ENCODE assay signal across 8 cellular contexts in genomic region chr3:133038089-133038730, GRCh38. TPM values are rescaled to one million over a fixed set of nuclear protein-coding genes. Genes with fewer than 3 reads are reported as not detected.
DNase-seq lines count a peak whose midpoint lies in the region; ATAC-seq and TF ChIP-seq lines count a peak whose summit lies in the region.

Gene TMEM108 (plus strand): TSS chr3:133038391.

- no peaks in the 10 kb centered on the region for H3K36me3 Mint-ChIP-seq in activated naive CD8-positive, alpha-beta T cell treated with anti-CD3 and anti-CD28 coated beads, Interleukin-2, amount 10 ng/mL, durations not matched to agents 7 days and 5 days

- peaks cover 0 to 24% (median 13%) of the 10 kb centered on the region in 9 donors for H3K4me1 ChIP-seq in heart right ventricle

- peak; percentile 3 to 15 (median 10) for DNase-seq in stimulated activated CD4-positive, alpha-beta T cell treated with anti-CD3 and anti-CD28 coated beads, Interleukin-12 subunit alpha, Interleukin-12 subunit beta, amount 100 ng/mL, for 48 hours (ENCODE audit: low read depth in 2 of 3, low spot score in 1 of 3)
- no peak for DNase-seq in stimulated activated CD4-positive, alpha-beta T cell treated with anti-CD3 and anti-CD28 coated beads, Interleukin-12 subunit alpha, Interleukin-12 subunit beta, amount 100 ng/mL, for 4 hours
- DNase-seq in NCI-H2227 (lab: John Stamatoyannopoulos, UW; ENCODE audit: unreplicated experiment): peak; percentile 95
- DNase-seq in activated naive CD8-positive, alpha-beta T cell treated with anti-CD3 and anti-CD28 coated beads, Interleukin-2, amount 10 ng/mL, durations not matched to agents 7 days and 5 days: peak; percentile 52
- DNase-seq in heart right ventricle: peak; percentile 73 to 80
- DNase-seq in omental fat pad (ENCODE audit: low spot score): peak; percentile 52

- H3K4me3 ChIP-seq in heart right ventricle: peak within 1 kb of the TSS; percentile 47 to 70 (median 62)

- no peaks in the 10 kb centered on the region for H3K9me3 ChIP-seq in heart right ventricle

- H3K4me3 Mint-ChIP-seq in activated naive CD8-positive, alpha-beta T cell treated with anti-CD3 and anti-CD28 coated beads, Interleukin-2, amount 10 ng/mL, durations not matched to agents 7 days and 5 days: peak within 1 kb of the TSS; percentile 50

- WGBS in heart right ventricle, 2 donors: 1 to 2% methylated on average over 55 to 57 of the region's 57 CpGs

- POLR2A ChIA-PET in activated naive CD8-positive, alpha-beta T cell treated with anti-CD3 and anti-CD28 coated beads, Interleukin-2, amount 10 ng/mL, durations not matched to agents 7 days and 5 days (lab: Charles Lee): no interaction called here

- H3K4me1 Mint-ChIP-seq in activated naive CD8-positive, alpha-beta T cell treated with anti-CD3 and anti-CD28 coated beads, Interleukin-2, amount 10 ng/mL, durations not matched to agents 7 days and 5 days: peaks cover 2% of the 10 kb centered on the region

- peak within 1 kb of the TSS in 4 of 10 donors; percentile 11 to 42 (median 24) for H3K27ac ChIP-seq in heart right ventricle

- H3K27ac Mint-ChIP-seq in activated naive CD8-positive, alpha-beta T cell treated with anti-CD3 and anti-CD28 coated beads, Interleukin-2, amount 10 ng/mL, durations not matched to agents 7 days and 5 days: no peak within 1 kb of the TSS

- H3K27me3 ChIP-seq in heart right ventricle: peaks cover 6 to 58% (median 53%) of the 10 kb centered on the region in 7 donors

- H3K36me3 ChIP-seq in heart right ventricle: no peaks in the 10 kb centered on the region

- intact Hi-C loops in heart right ventricle (cut with DNase I): loop anchor here in 4 of 10 donors (2.0 to 10.0 kb wide), 4 partner anchors 303 to 339 kb away; no protein-coding TSS in a partner anchor

- no peaks in the 10 kb centered on the region for H3K9me3 Mint-ChIP-seq in activated naive CD8-positive, alpha-beta T cell treated with anti-CD3 and anti-CD28 coated beads, Interleukin-2, amount 10 ng/mL, durations not matched to agents 7 days and 5 days

- peaks cover 42% of the 10 kb centered on the region for H3K27me3 Mint-ChIP-seq in activated naive CD8-positive, alpha-beta T cell treated with anti-CD3 and anti-CD28 coated beads, Interleukin-2, amount 10 ng/mL, durations not matched to agents 7 days and 5 days

- TF ChIP-seq CTCF in heart right ventricle (IDR thresholded peaks at IDR 0.05) (no peak), omental fat pad (IDR thresholded peaks at IDR 0.05) (no peak)

- ATAC-seq in activated naive CD8-positive, alpha-beta T cell treated with anti-CD3 and anti-CD28 coated beads, Interleukin-2, amount 10 ng/mL, durations not matched to agents 7 days and 5 days (ENCODE audit: low read depth): peak; percentile 65
- ATAC-seq in heart right ventricle (peak; percentile 78 to 90 (median 86)), omental fat pad (ENCODE audit: low FRiP score) (peak; percentile 75), GM21515 (IDR thresholded peaks at IDR 0.05; ENCODE audit: unreplicated experiment) (no peak), HG03460 (IDR thresholded peaks at IDR 0.05; ENCODE audit: unreplicated experiment) (no peak)

RNA-seq across cellular contexts. Expression of gene TMEM108, which starts in this region (rescaled TPM):
- not detected for total RNA-seq in activated naive CD8-positive, alpha-beta T cell treated with anti-CD3 and anti-CD28 coated beads, Interleukin-2, amount 10 ng/mL, durations not matched to agents 7 days and 5 days
- total RNA-seq in heart right ventricle: 1 to 10 TPM in 8 of 10 donors, under 1 TPM in 2; 0.40 to 4.0 (median 1.8) TPM
- polyA plus RNA-seq in heart right ventricle: under 1 TPM; 0.67 to 0.88 TPM
- 1 to 10 TPM in 1 of 4 donors, under 1 TPM in 2, not detected in 1; 0.93 to 1.3 (median 0.96) TPM for total RNA-seq in omental fat pad

Comparison
In these comparisons a context has a peak if more than half of its experiments do, and no peak if none do; other contexts are left out.
1. Peak in DNase-seq and ATAC-seq in activated naive CD8-positive, alpha-beta T cell treated with anti-CD3 and anti-CD28 coated beads, Interleukin-2, amount 10 ng/mL, durations not matched to agents 7 days and 5 days; RNA of the gene not detected or under 1 TPM.
2. ATAC-seq: peak in heart right ventricle (8 of 8) and omental fat pad (single experiment); none in GM21515 (single experiment) and HG03460 (single experiment).